Comparison of ENCODE assay signal across 14 cellular contexts in genomic region chr6:158396136-158396535, GRCh38.
DNase-seq lines count a peak whose midpoint lies in the region; TF ChIP-seq lines count a peak whose summit lies in the region.
"Had no signal": no experiment of that assay in that cellular context is flagged by ENCODE, and none has a peak within 500 bp of the region (broad histone marks: within the 10 kb centered on the region; RNA-seq: fewer than 3 reads in every experiment).

No MANE protein-coding gene starts in this region.

- no peaks in the 10 kb centered on the region for H3K27me3 ChIP-seq in hepatocyte
- H3K27me3 ChIP-seq in transverse colon = no peaks in the 10 kb centered on the region

- intact Hi-C loops in transverse colon (cut with DNase I; ENCODE audit: low total_unique reads) = no loop called here

- TF ChIP-seq POLR2A in erythroblast (IDR thresholded peaks at IDR 0.05; ENCODE audit: low read length) = no peak
- no peak for TF ChIP-seq POLR2A in transverse colon (IDR thresholded peaks at IDR 0.05)

- no peaks in the 10 kb centered on the region for H3K9me2 ChIP-seq in hepatocyte (replicated peaks; ENCODE audit: insufficient read depth)

- TF ChIP-seq EP300 in transverse colon (IDR thresholded peaks at IDR 0.05; ENCODE audit: low read depth) = no peak

- H3K9me3 ChIP-seq in hepatocyte (ENCODE audit: low read depth) (no peaks in the 10 kb centered on the region), transverse colon (no peaks in the 10 kb centered on the region)

- no peak overlapping the region for H3K4me3 ChIP-seq in hepatocyte
- no peak overlapping the region for H3K4me3 ChIP-seq in transverse colon
- H3K4me3 ChIP-seq: GM12878, GM23338 had no signal

- in situ Hi-C loops in transverse colon (cut with MboI; ENCODE audit: low pct_ligation_motif_present in 1 of 4, low pct_unique_long_range_greater_than_20kb in 1 of 4, low sequenced_read_pairs in 3 of 4) = no loop called here

- H3K36me3 ChIP-seq in hepatocyte (replicated peaks; ENCODE audit: insufficient read depth, low read depth) (no peaks in the 10 kb centered on the region), transverse colon (no peaks in the 10 kb centered on the region)

- WGBS in hepatocyte (ENCODE audit: low lambda C conversion rate, missing lambda C conversion rate) = 48% methylated on average over 5 of the region's 5 CpGs
- WGBS in transverse colon (ENCODE audit: low coverage in 1 of 2), 2 donors = 61 to 72% methylated on average over 5 of the region's 5 CpGs

- H3K27ac ChIP-seq in hepatocyte = peak overlapping the region; percentile 24
- no peak overlapping the region for H3K27ac ChIP-seq in transverse colon
- H3K27ac ChIP-seq: C4-2B had no signal

- peaks cover 3% of the 10 kb centered on the region for H4K20me1 ChIP-seq in hepatocyte (ENCODE audit: insufficient read depth, poor library complexity, severe bottlenecking)

- H2AFZ ChIP-seq in hepatocyte = no peak overlapping the region
- H2AFZ ChIP-seq: GM23338 had no signal

- H3K79me2 ChIP-seq in hepatocyte = peaks cover 67% of the 10 kb centered on the region

- TF ChIP-seq CTCF in hepatocyte (IDR thresholded peaks at IDR 0.05; ENCODE audit: poor library complexity) (no peak), transverse colon (IDR thresholded peaks at IDR 0.05) (no peak)

- DNase-seq in NCI-H510A treated with DMSO at 0.1 percent for 48 hours (lab: John Stamatoyannopoulos, UW) = peak; percentile 61
- DNase-seq in NCI-H510A (lab: John Stamatoyannopoulos, UW) = no peak
- DNase-seq in DMS53 treated with DMSO at 0.1 percent for 48 hours (lab: John Stamatoyannopoulos, UW; ENCODE audit: unreplicated experiment) = peak; percentile 7
- DNase-seq in NCI-H748 treated with DMSO at 0.1 percent for 48 hours (lab: John Stamatoyannopoulos, UW) = peak; percentile 5
- DNase-seq in hepatocyte (ENCODE audit: low spot score) = no peak
- DNase-seq in erythroblast (lab: John Stamatoyannopoulos, UW) = no peak
- no peak for DNase-seq in transverse colon
- no peak for DNase-seq in NCI-H1048 (lab: John Stamatoyannopoulos, UW)
- DNase-seq: CD4-positive, alpha-beta memory T cell; DMS79; H7 had no signal

- H3K4me2 ChIP-seq in hepatocyte = no peak overlapping the region
- H3K4me2 ChIP-seq: GM23338 had no signal

- peaks cover 12% of the 10 kb centered on the region for H3K4me1 ChIP-seq in hepatocyte (ENCODE audit: insufficient read depth)
- H3K4me1 ChIP-seq in transverse colon = no peaks in the 10 kb centered on the region

Comparison
In these comparisons a context has a peak if more than half of its experiments do, and no peak if none do; other contexts are left out.
1. DNase-seq: peak in NCI-H510A treated with DMSO at 0.1 percent for 48 hours (single experiment), DMS53 treated with DMSO at 0.1 percent for 48 hours (single experiment) and NCI-H748 treated with DMSO at 0.1 percent for 48 hours (single experiment); none in NCI-H510A (single experiment), hepatocyte (single experiment), erythroblast (0 of 2), transverse colon (single experiment) and NCI-H1048 (single experiment).